In genomic region chr20:44643154-44643519, GRCh38 we compare ENCODE assay signal across 10 cellular contexts. TPM values are rescaled to one million over a fixed set of nuclear protein-coding genes. Genes with fewer than 3 reads are reported as not detected.
DNase-seq lines count a peak whose midpoint lies in the region; ATAC-seq and TF ChIP-seq lines count a peak whose summit lies in the region.
"Had no signal": no experiment of that assay in that cellular context is flagged by ENCODE, and none has a peak within 500 bp of the region (broad histone marks: within the 10 kb centered on the region; RNA-seq: fewer than 3 reads in every experiment).

No MANE protein-coding gene starts in this region.

- H3K36me3 ChIP-seq in left lung (no peaks in the 10 kb centered on the region), subcutaneous abdominal adipose tissue (ENCODE audit: control insufficient read depth in 5 of 5, insufficient read depth in 5 of 5, low read length in 5 of 5) (peaks cover 0 to 3% (median 3%) of the 10 kb centered on the region in 5 donors)

- no peak for TF ChIP-seq CTCF in left lung (IDR thresholded peaks at IDR 0.05)

- H3K27ac Mint-ChIP-seq in activated T-cell treated with anti-CD3 and anti-CD28 coated beads, Interleukin-2, amount 50 U/mL, for 24 hours: peak overlapping the region; percentile 89
- H3K27ac Mint-ChIP-seq in activated naive CD4-positive, alpha-beta T cell treated with anti-CD3 and anti-CD28 coated beads, Interleukin-2, amount 50 U/mL, for 72 hours: peak overlapping the region; percentile 37 to 86

- no peaks in the 10 kb centered on the region for H3K9me3 Mint-ChIP-seq in activated T-cell treated with anti-CD3 and anti-CD28 coated beads, Interleukin-2, amount 50 U/mL, for 24 hours
- H3K9me3 Mint-ChIP-seq in activated naive CD4-positive, alpha-beta T cell treated with anti-CD3 and anti-CD28 coated beads, Interleukin-2, amount 50 U/mL, for 72 hours: no peaks in the 10 kb centered on the region

- H3K9ac ChIP-seq in subcutaneous abdominal adipose tissue (ENCODE audit: low read length in 5 of 5): peak overlapping the region in 4 of 5 donors; percentile 56 to 72 (median 66)

- H3K27me3 Mint-ChIP-seq in activated T-cell treated with anti-CD3 and anti-CD28 coated beads, Interleukin-2, amount 50 U/mL, for 24 hours: no peaks in the 10 kb centered on the region
- H3K27me3 Mint-ChIP-seq: naive B cell had no signal

- DNase-seq in activated T-cell treated with anti-CD3 and anti-CD28 coated beads, Interleukin-2, amount 50 U/mL, for 24 hours: no peak
- no peak for DNase-seq in activated T-cell treated with anti-CD3 and anti-CD28 coated beads for 4 hours
- no peak for DNase-seq in activated naive CD4-positive, alpha-beta T cell treated with anti-CD3 and anti-CD28 coated beads, Interleukin-2, amount 50 U/mL, for 72 hours (ENCODE audit: low spot score in 2 of 2)
- DNase-seq in left lung: no peak
- no peak for DNase-seq in NCI-H446 (lab: John Stamatoyannopoulos, UW)
- no peak for DNase-seq in left colon
- DNase-seq: naive B cell, NCI-H187 treated with DMSO at 0.1 percent for 48 hours had no signal

- H3K4me3 Mint-ChIP-seq in activated T-cell treated with anti-CD3 and anti-CD28 coated beads, Interleukin-2, amount 50 U/mL, for 24 hours: no peak overlapping the region

- no peaks in the 10 kb centered on the region for H3K9me3 ChIP-seq in left lung
- H3K9me3 ChIP-seq in subcutaneous abdominal adipose tissue (ENCODE audit: control insufficient read depth in 5 of 5, low read length in 5 of 5): peaks cover 0 to 4% (median 4%) of the 10 kb centered on the region in 5 donors

- peaks cover 8% of the 10 kb centered on the region for H3K36me3 Mint-ChIP-seq in activated T-cell treated with anti-CD3 and anti-CD28 coated beads, Interleukin-2, amount 50 U/mL, for 24 hours (ENCODE audit: low read depth)
- H3K36me3 Mint-ChIP-seq in activated naive CD4-positive, alpha-beta T cell treated with anti-CD3 and anti-CD28 coated beads, Interleukin-2, amount 50 U/mL, for 72 hours: peaks cover 9 to 25% of the 10 kb centered on the region in 2 donors

- no peaks in the 10 kb centered on the region for H3K27me3 ChIP-seq in left lung
- no peaks in the 10 kb centered on the region for H3K27me3 ChIP-seq in subcutaneous abdominal adipose tissue (ENCODE audit: control insufficient read depth in 5 of 5, insufficient read depth in 4 of 5, low read length in 5 of 5)

- H3K4me1 Mint-ChIP-seq in activated T-cell treated with anti-CD3 and anti-CD28 coated beads, Interleukin-2, amount 50 U/mL, for 24 hours (ENCODE audit: low read depth): peaks cover 64% of the 10 kb centered on the region

- no peak for ATAC-seq in activated naive CD4-positive, alpha-beta T cell treated with anti-CD3 and anti-CD28 coated beads, Interleukin-2, amount 50 U/mL, for 72 hours
- ATAC-seq in left lung (no peak), left colon (no peak), HG02938 (IDR thresholded peaks at IDR 0.05; ENCODE audit: unreplicated experiment) (no peak)

- H3K27ac ChIP-seq in left lung (peak overlapping the region; percentile 73 to 80), subcutaneous abdominal adipose tissue (ENCODE audit: low read depth, low read length) (peak overlapping the region; percentile 83)

- intact Hi-C loops in left lung (cut with DNase I): no loop called here
- intact Hi-C loops in left colon (cut with DNase I, micrococcal nuclease): no loop called here

- no peak overlapping the region for H3K4me3 ChIP-seq in left lung
- peak overlapping the region in 4 of 5 donors; percentile 19 to 60 (median 52) for H3K4me3 ChIP-seq in subcutaneous abdominal adipose tissue (ENCODE audit: low read depth in 1 of 5, low read length in 5 of 5)

- H3K4me1 ChIP-seq in left lung: peaks cover 33 to 65% of the 10 kb centered on the region in 2 donors
- H3K4me1 ChIP-seq in subcutaneous abdominal adipose tissue (ENCODE audit: control insufficient read depth in 5 of 5, insufficient read depth in 5 of 5, low read length in 5 of 5): peaks cover 27 to 59% (median 53%) of the 10 kb centered on the region in 5 donors

RNA-seq across cellular contexts. Expression of gene ADA, which starts 8.4 kb away (rescaled TPM):
- 10 to 100 TPM; 33.4 to 54.9 TPM for total RNA-seq in activated naive CD4-positive, alpha-beta T cell treated with anti-CD3 and anti-CD28 coated beads, Interleukin-2, amount 50 U/mL, for 72 hours
- 10 to 100 TPM in 1 of 2 donors, 1 to 10 TPM in 1; 7.6 to 15.5 TPM for total RNA-seq in left lung
- total RNA-seq in left colon: 1 to 10 TPM; 2.5 to 3.4 TPM

Comparison
In these comparisons a context has a peak if more than half of its experiments do, and no peak if none do; other contexts are left out.
1. H3K4me3 ChIP-seq: peak in subcutaneous abdominal adipose tissue (4 of 5); none in left lung (0 of 2).